ENCODE assay signal across 28 cellular contexts in the genomic region with DNA sequence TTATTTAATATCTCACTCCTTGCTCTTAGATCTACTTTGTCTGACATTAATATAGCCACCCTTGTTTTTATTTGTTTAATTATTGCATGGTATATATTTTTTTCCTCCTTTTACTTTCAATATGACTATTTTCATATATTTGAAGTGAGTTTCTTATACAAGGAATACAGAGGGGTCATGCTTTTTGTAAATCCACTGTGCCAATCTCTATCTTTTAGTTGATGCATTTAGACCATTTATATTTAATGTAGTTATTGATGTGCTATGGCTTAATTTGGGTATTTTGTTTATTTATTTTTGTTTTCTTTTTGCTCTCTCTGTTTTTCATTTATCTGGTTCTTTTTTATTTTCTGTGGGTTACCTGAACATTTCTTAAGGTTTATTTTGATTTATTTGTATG.
"Had no signal": no experiment of that assay in that cellular context is flagged by ENCODE, and none has a peak within 500 bp of the region (broad histone marks: within the 10 kb centered on the region; RNA-seq: fewer than 3 reads in every experiment).

No MANE protein-coding gene starts in this region.

- ATAC-seq: effector memory CD8-positive, alpha-beta T cell; esophagus mucosa; foreskin keratinocyte; gastrocnemius medialis; gastroesophageal sphincter; heart left ventricle; heart right ventricle had no signal

- H3K27me3 Mint-ChIP-seq: dendritic cell treated with granulocyte-macrophage colony-stimulating factor and Interleukin-4, amounts not matched to agents 40 ng/mL and 50 ng/mL, for 4 days; effector memory CD8-positive, alpha-beta T cell had no signal

- H3K36me3 ChIP-seq: colonic mucosa, esophagus muscularis mucosa, esophagus squamous epithelium, gastrocnemius medialis, gastroesophageal sphincter, heart left ventricle, heart right ventricle had no signal

- H3K4me3 ChIP-seq: colonic mucosa, coronary artery, dorsolateral prefrontal cortex, esophagus muscularis mucosa, esophagus squamous epithelium, gastrocnemius medialis, gastroesophageal sphincter, heart left ventricle, heart right ventricle had no signal

- H3K4me3 Mint-ChIP-seq: dendritic cell treated with granulocyte-macrophage colony-stimulating factor and Interleukin-4, amounts not matched to agents 40 ng/mL and 50 ng/mL, for 4 days; effector memory CD8-positive, alpha-beta T cell; endodermal cell had no signal

- DNase-seq: colonic mucosa; cortex of kidney; dermis blood vessel endothelial cell; dorsolateral prefrontal cortex; effector CD4-positive, alpha-beta T cell; effector CD8-positive, alpha-beta T cell; effector memory CD4-positive, alpha-beta T cell; effector memory CD8-positive, alpha-beta T cell; endodermal cell; erythroblast; esophagus squamous epithelium; foreskin fibroblast; foreskin keratinocyte; foreskin melanocyte; gastrocnemius medialis; glutamatergic neuron; head of caudate nucleus; heart left ventricle; heart right ventricle had no signal

- H3K27ac Mint-ChIP-seq: dendritic cell treated with granulocyte-macrophage colony-stimulating factor and Interleukin-4, amounts not matched to agents 40 ng/mL and 50 ng/mL, for 4 days; effector memory CD8-positive, alpha-beta T cell; endodermal cell had no signal

- FAIRE-seq: colon, endometrium, endothelial cell of umbilical vein had no signal

- H3K27ac ChIP-seq: colonic mucosa, coronary artery, dorsolateral prefrontal cortex, epithelial cell of prostate, esophagus muscularis mucosa, esophagus squamous epithelium, foreskin keratinocyte, gastrocnemius medialis, gastroesophageal sphincter, heart left ventricle, heart right ventricle had no signal

- H3K27me3 ChIP-seq: colonic mucosa, dorsolateral prefrontal cortex, esophagus muscularis mucosa, esophagus squamous epithelium, foreskin keratinocyte, gastrocnemius medialis, gastroesophageal sphincter, heart left ventricle, heart right ventricle had no signal

- H3K4me1 Mint-ChIP-seq: endodermal cell had no signal

- H3K4me1 ChIP-seq: colonic mucosa, esophagus muscularis mucosa, esophagus squamous epithelium, foreskin keratinocyte, gastrocnemius medialis, gastroesophageal sphincter, heart left ventricle, heart right ventricle had no signal

- H3K9me3 ChIP-seq: colonic mucosa, gastrocnemius medialis had no signal
